12 cellular contexts compared by ENCODE assay signal in the genomic region with DNA sequence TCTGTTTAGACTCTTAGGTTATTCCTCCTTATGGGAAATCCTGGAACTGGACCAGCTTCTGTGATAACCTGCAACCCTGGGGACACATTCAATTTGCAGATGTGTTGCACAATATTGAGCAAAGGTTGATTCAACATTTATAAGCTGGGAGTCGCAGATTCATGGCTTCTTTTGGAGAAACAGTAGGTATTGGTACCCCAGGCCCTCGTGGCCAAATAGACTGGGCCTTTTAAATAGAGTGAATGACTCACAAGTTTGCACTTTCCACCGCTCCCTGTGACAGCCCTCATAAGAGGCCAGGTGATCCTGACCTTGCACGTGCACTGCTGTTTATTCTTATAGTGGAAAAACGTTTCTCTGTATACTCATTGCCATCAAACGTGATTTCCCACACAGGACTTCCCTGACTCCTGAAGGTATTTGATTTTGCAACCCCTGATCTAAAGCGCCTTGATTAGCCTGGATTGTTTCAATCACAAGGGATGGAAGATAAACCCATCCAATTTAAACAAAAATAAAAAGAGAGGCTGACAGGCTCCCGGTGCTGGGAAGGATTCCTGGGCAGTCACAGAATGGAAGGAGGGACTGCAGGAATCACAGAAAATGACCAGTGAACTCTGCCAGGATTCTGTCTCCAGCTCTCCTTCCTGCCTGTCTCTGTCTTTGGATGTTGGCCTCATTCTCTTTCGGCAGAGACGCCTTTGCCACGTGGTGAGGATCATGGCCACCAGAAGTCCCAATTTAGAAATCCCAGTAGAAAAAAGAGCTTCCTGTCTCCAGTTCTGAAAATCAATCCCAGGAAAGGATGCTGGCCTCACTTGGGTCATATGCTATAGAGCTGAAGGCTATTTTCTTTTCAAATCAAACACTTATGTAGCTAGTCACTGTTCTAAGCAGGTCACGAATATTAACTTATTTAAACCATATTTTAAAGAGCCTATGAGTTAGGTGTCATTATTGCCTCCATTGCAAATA.
DNase-seq lines count a peak whose midpoint lies in the region; ATAC-seq and TF ChIP-seq lines count a peak whose summit lies in the region.
"Had no signal": no experiment of that assay in that cellular context is flagged by ENCODE, and none has a peak within 500 bp of the region (broad histone marks: within the 10 kb centered on the region; RNA-seq: fewer than 3 reads in every experiment).

No MANE protein-coding gene starts in this region.

- H3K27me3 ChIP-seq in brain microvascular endothelial cell (replicated peaks) (no peaks in the 10 kb centered on the region), right cardiac atrium (ENCODE audit: control insufficient read depth, insufficient read depth) (no peaks in the 10 kb centered on the region), gastrocnemius medialis (no peaks in the 10 kb centered on the region)

- intact Hi-C loops in right cardiac atrium (cut with DNase I) = no loop called here
- intact Hi-C loops in gastrocnemius medialis (cut with DNase I; ENCODE audit: low total_unique reads) = loop anchor here (1.0 kb wide), 1 partner anchor 17 kb away; no protein-coding TSS in a partner anchor

- H3K27ac ChIP-seq in brain microvascular endothelial cell = no peak overlapping the region
- H3K27ac ChIP-seq in right cardiac atrium (ENCODE audit: low read length) = peak overlapping the region; percentile 81
- H3K27ac ChIP-seq in gastrocnemius medialis = peak overlapping the region; percentile 41 to 82 (median 75)

- H3K36me3 ChIP-seq in brain microvascular endothelial cell (replicated peaks) (no peaks in the 10 kb centered on the region), gastrocnemius medialis (no peaks in the 10 kb centered on the region)

- TF ChIP-seq CTCF in brain microvascular endothelial cell (IDR thresholded peaks at IDR 0.05; ENCODE audit: low read depth, low read length, missing control alignments) (no peak), gastrocnemius medialis (IDR thresholded peaks at IDR 0.05 in 4 of 5, conservative IDR thresholded peaks at IDR 0.05 in 1 of 5) (no peak)

- in situ Hi-C loops in G401 (cut with HindIII; ENCODE audit: low sequenced_read_pairs) = no loop called here
- in situ Hi-C loops in brain microvascular endothelial cell (cut with HindIII; ENCODE audit: low pct_ligation_motif_present, low sequenced_read_pairs) = no loop called here
- in situ Hi-C loops in gastrocnemius medialis (cut with MboI; ENCODE audit: low sequenced_read_pairs in 4 of 4) = no loop called here

- peak; percentile 88 for DNase-seq in G401 (ENCODE audit: low spot score)
- DNase-seq in brain microvascular endothelial cell = peak; percentile 20
- no peak for DNase-seq in right cardiac atrium
- DNase-seq in gastrocnemius medialis = peak; percentile 66 to 72
- DNase-seq in HEK293T (ENCODE audit: extremely low spot score) = no peak
- DNase-seq in NCI-H2029 (lab: John Stamatoyannopoulos, UW) = no peak
- no peak for DNase-seq in activated naive CD4-positive, alpha-beta T cell (lab: John Stamatoyannopoulos, UW)
- DNase-seq: activated CD8-positive, alpha-beta T cell treated with anti-CD3 and anti-CD28 coated beads, Interleukin-2, amount 10 ng/mL, durations not matched to agents 7 days and 5 days; activated naive CD8-positive, alpha-beta T cell treated with anti-CD3 and anti-CD28 coated beads, Interleukin-2, amount 50 U/mL, for 24 hours; stimulated activated CD4-positive, alpha-beta T cell treated with anti-CD3 and anti-CD28 coated beads, Interleukin-15, amount 100 ng/mL, for 24 hours; stimulated activated naive CD4-positive, alpha-beta T cell treated with Interleukin-2 at 50 U/mL for 16 hours had no signal

- H3K9me3 ChIP-seq in right cardiac atrium (ENCODE audit: control insufficient read depth, low read length) (no peaks in the 10 kb centered on the region), gastrocnemius medialis (no peaks in the 10 kb centered on the region)

- ATAC-seq in right cardiac atrium (peak; percentile 57 to 70), gastrocnemius medialis (peak; percentile 91 to 92), GM18505 (IDR thresholded peaks at IDR 0.05; ENCODE audit: unreplicated experiment) (no peak)
- ATAC-seq: activated CD8-positive, alpha-beta T cell treated with anti-CD3 and anti-CD28 coated beads, Interleukin-2, amount 10 ng/mL, durations not matched to agents 7 days and 5 days; activated naive CD8-positive, alpha-beta T cell treated with anti-CD3 and anti-CD28 coated beads, Interleukin-2, amount 50 U/mL, for 24 hours had no signal

- H3K4me3 ChIP-seq in brain microvascular endothelial cell (ENCODE audit: low read depth, low read length) (no peak overlapping the region), right cardiac atrium (ENCODE audit: low read length) (no peak overlapping the region), gastrocnemius medialis (no peak overlapping the region)

- CTCF ChIA-PET in HEK293T (lab: Yijun Ruan, JAX) = no interaction called here

- 36% methylated on average over 12 of the region's 12 CpGs for WGBS in right cardiac atrium

- H3K4me1 ChIP-seq in right cardiac atrium (ENCODE audit: control insufficient read depth, insufficient read depth, low read length) (peaks cover 6% of the 10 kb centered on the region), gastrocnemius medialis (peaks cover 18 to 44% of the 10 kb centered on the region in 2 donors)

- POLR2A ChIA-PET in HEK293T (lab: Yijun Ruan, JAX) = no interaction called here

- TF ChIP-seq POLR2A in gastrocnemius medialis (IDR thresholded peaks at IDR 0.05) (no peak), GM18505 (IDR thresholded peaks at IDR 0.05; ENCODE audit: borderline replicate concordance, extremely low read depth, insufficient read depth, insufficient read length) (no peak)

TF ChIP-seq in HEK293T, 16 proteins besides CTCF, POLR2A, EP300 and RAD21:
- TF ChIP-seq FOXK2 (IDR thresholded peaks at IDR 0.05) = no peak
- no peak for TF ChIP-seq TARDBP (IDR thresholded peaks at IDR 0.05)
- no peak for TF ChIP-seq HDGF (IDR thresholded peaks at IDR 0.05; ENCODE audit: borderline replicate concordance)
- TF ChIP-seq, protein P1, sequence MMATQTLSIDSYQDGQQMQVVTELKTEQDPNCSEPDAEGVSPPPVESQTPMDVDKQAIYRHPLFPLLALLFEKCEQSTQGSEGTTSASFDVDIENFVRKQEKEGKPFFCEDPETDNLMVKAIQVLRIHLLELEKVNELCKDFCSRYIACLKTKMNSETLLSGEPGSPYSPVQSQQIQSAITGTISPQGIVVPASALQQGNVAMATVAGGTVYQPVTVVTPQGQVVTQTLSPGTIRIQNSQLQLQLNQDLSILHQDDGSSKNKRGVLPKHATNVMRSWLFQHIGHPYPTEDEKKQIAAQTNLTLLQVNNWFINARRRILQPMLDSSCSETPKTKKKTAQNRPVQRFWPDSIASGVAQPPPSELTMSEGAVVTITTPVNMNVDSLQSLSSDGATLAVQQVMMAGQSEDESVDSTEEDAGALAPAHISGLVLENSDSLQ (IDR thresholded peaks at IDR 0.05) = no peak
- TF ChIP-seq SP1 (IDR thresholded peaks at IDR 0.05) = no peak
- TF ChIP-seq L3MBTL2 (conservative IDR thresholded peaks at IDR 0.05) = no peak
- TF ChIP-seq CTBP1 (IDR thresholded peaks at IDR 0.05; ENCODE audit: borderline replicate concordance) = no peak
- no peak for TF ChIP-seq SUZ12 (IDR thresholded peaks at IDR 0.05)
- no peak for TF ChIP-seq NFRKB (IDR thresholded peaks at IDR 0.05)
- no peak for TF ChIP-seq ARNT (IDR thresholded peaks at IDR 0.05)
- TF ChIP-seq LEF1 (IDR thresholded peaks at IDR 0.05; ENCODE audit: borderline replicate concordance) = no peak

Comparison
In these comparisons a context has a peak if more than half of its experiments do, and no peak if none do; other contexts are left out.
1. DNase-seq: peak in G401 (single experiment), brain microvascular endothelial cell (single experiment) and gastrocnemius medialis (2 of 2); none in right cardiac atrium (0 of 3), HEK293T (single experiment), NCI-H2029 (single experiment) and activated naive CD4-positive, alpha-beta T cell (0 of 4).